ENCODE assay signal across 21 cellular contexts in genomic region chr16:4990415-4990814, GRCh38. TPM values are rescaled to one million over a fixed set of nuclear protein-coding genes. Genes with fewer than 3 reads are reported as not detected.
DNase-seq lines count a peak whose midpoint lies in the region; FAIRE-seq and TF ChIP-seq lines count a peak whose summit lies in the region.
"Had no signal": no experiment of that assay in that cellular context is flagged by ENCODE, and none has a peak within 500 bp of the region (broad histone marks: within the 10 kb centered on the region; RNA-seq: fewer than 3 reads in every experiment).

No MANE protein-coding gene starts in this region.

- FAIRE-seq in kidney (lab: Jason Lieb, UNC), result no peak
- FAIRE-seq: A549, GM12892, H54 had no signal

- no peaks in the 10 kb centered on the region for H3K27me3 ChIP-seq in Karpas-422 (ENCODE audit: low read length)
- peaks cover 5 to 97% (median 43%) of the 10 kb centered on the region in 7 donors for H3K27me3 ChIP-seq in spleen (replicated peaks in 1 of 7)
- peaks cover 32% of the 10 kb centered on the region for H3K27me3 ChIP-seq in suprapubic skin

- H2AFZ ChIP-seq in Karpas-422 (ENCODE audit: low read length), result no peak overlapping the region

- no peak overlapping the region for H3K9ac ChIP-seq in Karpas-422 (ENCODE audit: low read length)
- H3K9ac ChIP-seq in kidney (ENCODE audit: low read length in 2 of 2), result no peak overlapping the region
- H3K9ac ChIP-seq: BLaER1 treated with 17β-estradiol and CSF1 and Interleukin-3, amounts not matched to agents 10 nM and 100 nM had no signal

- H3K4me3 ChIP-seq in Karpas-422 (ENCODE audit: low read length) (no peak overlapping the region), kidney (ENCODE audit: low read length in 2 of 2) (no peak overlapping the region), spleen (no peak overlapping the region), suprapubic skin (no peak overlapping the region), coronary artery (no peak overlapping the region)
- H3K4me3 ChIP-seq: A549; BLaER1 treated with 17β-estradiol and CSF1 and Interleukin-3, amounts not matched to agents 10 nM and 100 nM; HAP-1 had no signal

- H3K27ac ChIP-seq in Karpas-422 (ENCODE audit: low read length), result no peak overlapping the region
- no peak overlapping the region for H3K27ac ChIP-seq in kidney (ENCODE audit: low read depth in 2 of 2, low read length in 2 of 2)
- no peak overlapping the region for H3K27ac ChIP-seq in spleen
- no peak overlapping the region for H3K27ac ChIP-seq in suprapubic skin
- H3K27ac ChIP-seq in coronary artery, result no peak overlapping the region
- H3K27ac ChIP-seq: A549; BLaER1 treated with 17β-estradiol and CSF1 and Interleukin-3, amounts not matched to agents 10 nM and 100 nM had no signal

- TF ChIP-seq CTCF in kidney (IDR thresholded peaks at IDR 0.05; ENCODE audit: borderline replicate concordance, extremely low read depth, insufficient read depth) (no peak), spleen (IDR thresholded peaks at IDR 0.05 in 8 of 11, conservative IDR thresholded peaks at IDR 0.05 in 3 of 11) (no peak), suprapubic skin (IDR thresholded peaks at IDR 0.05) (no peak), coronary artery (IDR thresholded peaks at IDR 0.05) (no peak)

- no peaks in the 10 kb centered on the region for H3K9me2 ChIP-seq in Karpas-422 (replicated peaks; ENCODE audit: insufficient read depth, low read length)

- H4K20me1 ChIP-seq in Karpas-422 (ENCODE audit: insufficient read depth, low read depth, low read length), result no peaks in the 10 kb centered on the region
- H4K20me1 ChIP-seq: BLaER1 treated with 17β-estradiol and CSF1 and Interleukin-3, amounts not matched to agents 10 nM and 100 nM had no signal

- intact Hi-C loops in kidney (cut with DNase I) (no loop called here), spleen (cut with DNase I; ENCODE audit: low total_unique reads) (no loop called here)

- DNase-seq in Karpas-422 (peak; percentile 9), kidney (peak; percentile 15), spleen (peak; percentile 31), suprapubic skin (ENCODE audit: low spot score in 2 of 2) (no peak), coronary artery (ENCODE audit: low spot score) (no peak)
- no peak for DNase-seq in activated CD8-positive, alpha-beta memory T cell treated with anti-CD3 and anti-CD28 coated beads, Interleukin-2, amount 50 U/mL, for 48 hours
- DNase-seq: 8988T; ACHN; AML-193; BE2C; Calu3; CD4-positive, alpha-beta T cell; CD8-positive, alpha-beta memory T cell; DND-41; GOT3; HFFc6 had no signal

- TF ChIP-seq POLR2A in spleen (IDR thresholded peaks at IDR 0.05), result no peak
- no peak for TF ChIP-seq POLR2A in suprapubic skin (IDR thresholded peaks at IDR 0.05)

- no peak for TF ChIP-seq EP300 in suprapubic skin (IDR thresholded peaks at IDR 0.05)

- no peak overlapping the region for H3K4me2 ChIP-seq in Karpas-422 (ENCODE audit: low read depth, low read length, poor library complexity, severe bottlenecking)
- H3K4me2 ChIP-seq: A549; BLaER1 treated with 17β-estradiol and CSF1 and Interleukin-3, amounts not matched to agents 10 nM and 100 nM had no signal

- H3K4me1 ChIP-seq in Karpas-422 (ENCODE audit: low read length) (no peaks in the 10 kb centered on the region), kidney (ENCODE audit: control insufficient read depth in 1 of 2, insufficient read depth in 1 of 2, low read depth in 1 of 2, low read length in 2 of 2) (no peaks in the 10 kb centered on the region), spleen (peaks cover 0 to 10% (median 0%) of the 10 kb centered on the region in 6 donors), suprapubic skin (peaks cover 9% of the 10 kb centered on the region)
- H3K4me1 ChIP-seq: BE2C; BLaER1 treated with 17β-estradiol and CSF1 and Interleukin-3, amounts not matched to agents 10 nM and 100 nM; HAP-1 had no signal

- no peaks in the 10 kb centered on the region for H3K79me2 ChIP-seq in Karpas-422 (ENCODE audit: low read length)

- H3K36me3 ChIP-seq in Karpas-422 (ENCODE audit: insufficient read depth, low read length) (no peaks in the 10 kb centered on the region), kidney (ENCODE audit: control insufficient read depth in 1 of 2, insufficient read depth in 2 of 2, low read length in 2 of 2) (no peaks in the 10 kb centered on the region), spleen (no peaks in the 10 kb centered on the region), suprapubic skin (no peaks in the 10 kb centered on the region)
- H3K36me3 ChIP-seq: BE2C; BLaER1 treated with 17β-estradiol and CSF1 and Interleukin-3, amounts not matched to agents 10 nM and 100 nM; HAP-1 had no signal

- H3K9me3 ChIP-seq in Karpas-422 (ENCODE audit: low read length), result no peaks in the 10 kb centered on the region
- no peaks in the 10 kb centered on the region for H3K9me3 ChIP-seq in kidney (ENCODE audit: control insufficient read depth in 1 of 2, low read length in 2 of 2)
- peaks cover 0 to 21% (median 0%) of the 10 kb centered on the region in 8 donors for H3K9me3 ChIP-seq in spleen
- no peaks in the 10 kb centered on the region for H3K9me3 ChIP-seq in suprapubic skin
- H3K9me3 ChIP-seq: BE2C; BLaER1 treated with 17β-estradiol and CSF1 and Interleukin-3, amounts not matched to agents 10 nM and 100 nM; HAP-1 had no signal

- WGBS in spleen, 5 donors, result 77 to 96% (median 83%) methylated on average over 7 to 8 of the region's 8 CpGs
- WGBS in suprapubic skin, result 92% methylated on average over 7 of the region's 8 CpGs

RNA-seq across cellular contexts. Expression of gene SEC14L5, which starts 32.3 kb away (rescaled TPM):
- total RNA-seq in Karpas-422 (2014; rRNA removed; shearing (Covaris generic); ENCODE audit: low replicate concordance), result not detected in 2 replicates
- total RNA-seq in kidney (0.16 TPM), spleen (under 1 TPM in 6 of 7 donors, not detected in 1; 0.13 to 0.94 (median 0.60) TPM), suprapubic skin (1 to 10 TPM; 1.0 to 1.8 (median 1.4) TPM)
- polyA plus RNA-seq in kidney (ENCODE audit: insufficient read depth, low read depth, low replicate concordance) (0.13 TPM), spleen (under 1 TPM; 0.06 to 0.26 (median 0.11) TPM)
- total RNA-seq: CD4-positive, alpha-beta T cell; CD8-positive, alpha-beta memory T cell; HFFc6 had no signal
- polyA plus RNA-seq: CD8-positive, alpha-beta memory T cell had no signal

RNA-seq across cellular contexts. Expression of gene NAGPA, which starts 43.3 kb away (rescaled TPM):
- 12.6 and 19.3 TPM in 2 replicates for total RNA-seq in Karpas-422 (2014; rRNA removed; shearing (Covaris generic); ENCODE audit: low replicate concordance)
- total RNA-seq in kidney, result 13.8 TPM
- polyA plus RNA-seq in kidney (ENCODE audit: insufficient read depth, low read depth, low replicate concordance), result 14.5 TPM
- total RNA-seq in spleen, result 10 to 100 TPM; 16.2 to 41.8 (median 25.4) TPM
- polyA plus RNA-seq in spleen, result 10 to 100 TPM; 11.8 to 17.7 (median 14.8) TPM
- total RNA-seq in suprapubic skin, result 10 to 100 TPM; 25.3 to 35.1 (median 31.0) TPM

RNA-seq across cellular contexts. Expression of gene PPL, which starts 53.5 kb away (rescaled TPM):
- not detected in 2 replicates for total RNA-seq in Karpas-422 (2014; rRNA removed; shearing (Covaris generic); ENCODE audit: low replicate concordance)
- total RNA-seq in kidney (78.4 TPM), spleen (under 1 TPM in 4 of 7 donors, not detected in 3; 0.18 to 0.37 (median 0.19) TPM), suprapubic skin (100 to 1,000 TPM; 304 to 377 (median 350) TPM)
- polyA plus RNA-seq in kidney (ENCODE audit: insufficient read depth, low read depth, low replicate concordance) (7.7 TPM), spleen (under 1 TPM; 0.11 to 0.77 (median 0.29) TPM)
- total RNA-seq: CD4-positive, alpha-beta T cell; CD8-positive, alpha-beta memory T cell had no signal

Comparison
In these comparisons a context has a peak if more than half of its experiments do, and no peak if none do; other contexts are left out.
1. DNase-seq: peak in Karpas-422 (single experiment), kidney (single experiment) and spleen (single experiment); none in suprapubic skin (0 of 2), coronary artery (single experiment) and activated CD8-positive, alpha-beta memory T cell treated with anti-CD3 and anti-CD28 coated beads, Interleukin-2, amount 50 U/mL, for 48 hours (single experiment).
2. RNA of gene PPL, which starts 53.5 kb away (total RNA-seq): 304 to 377 TPM in suprapubic skin and 78.4 TPM in kidney (single experiment); 0.18 to 0.37 TPM in spleen and not detected in Karpas-422; every median in the first group is over 10 times any median in the second.